Comparison of ENCODE assay signal across 26 cellular contexts in the genomic region with DNA sequence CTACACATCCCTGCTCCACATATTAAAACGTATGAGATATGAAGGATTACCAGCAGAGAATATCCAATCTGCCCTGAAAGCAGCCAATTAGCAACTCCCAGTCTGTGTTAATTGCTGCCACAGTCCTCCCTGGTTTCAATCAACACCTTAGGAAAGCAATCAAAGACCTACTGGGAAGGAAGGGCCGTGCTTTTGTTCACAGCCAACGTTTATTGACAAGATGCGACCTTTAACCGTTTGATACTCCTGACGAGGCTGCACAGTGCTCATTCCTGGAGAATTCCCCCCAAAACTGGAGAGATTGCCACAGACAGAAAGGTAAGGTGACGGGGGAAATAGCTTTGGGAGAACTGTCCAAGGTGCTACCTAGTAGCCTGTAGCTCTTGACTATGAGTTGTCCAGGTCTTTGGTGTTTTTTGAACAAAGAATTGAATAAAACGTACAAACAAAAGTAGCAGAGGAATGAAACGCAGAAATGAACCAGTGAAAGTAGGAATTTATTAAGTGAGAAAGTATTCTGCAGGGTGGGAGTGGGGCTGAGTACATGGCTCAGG.
"Had no signal": no experiment of that assay in that cellular context is flagged by ENCODE, and none has a peak within 500 bp of the region (broad histone marks: within the 10 kb centered on the region; RNA-seq: fewer than 3 reads in every experiment).

No MANE protein-coding gene starts in this region.

- H3K27ac ChIP-seq: body of pancreas, epithelial cell of prostate, esophagus squamous epithelium, heart right ventricle, right lobe of liver, tibial nerve had no signal

- H3K36me3 Mint-ChIP-seq: activated naive CD8-positive, alpha-beta T cell; naive thymus-derived CD4-positive, alpha-beta T cell had no signal

- H3K9me3 ChIP-seq: body of pancreas, esophagus squamous epithelium, right lobe of liver, tibial nerve had no signal

- H3K4me3 Mint-ChIP-seq: activated naive CD8-positive, alpha-beta T cell; naive thymus-derived CD4-positive, alpha-beta T cell; neural crest cell; T-helper 2 cell treated with Interferon-gamma antibody and Interleukin-4, amounts not matched to agents 5 μg/mL and 100 μg/mL, for 36 hours had no signal

- DNase-seq: activated CD4-positive, alpha-beta T cell treated with anti-CD3 and anti-CD28 coated beads for 48 hours; activated CD4-positive, alpha-beta T cell treated with anti-CD3 and anti-CD28 coated beads, Interleukin-2, amount 50 U/mL, for 48 hours; activated CD8-positive, alpha-beta memory T cell treated with anti-CD3 and anti-CD28 coated beads for 24 hours; activated effector memory CD4-positive, alpha-beta T cell treated with Interleukin-2 at 50 U/mL for 16 hours; activated naive CD4-positive, alpha-beta T cell treated with Interleukin-2 at 50 U/mL for 16 hours; anterior cingulate cortex; body of pancreas; dermis blood vessel endothelial cell; effector CD4-positive, alpha-beta T cell; esophagus squamous epithelium; foreskin melanocyte; heart right ventricle; left cardiac atrium; midbrain; naive thymus-derived CD4-positive, alpha-beta T cell; posterior cingulate gyrus; right lobe of liver; stimulated activated CD4-positive, alpha-beta T cell treated with anti-CD3 and anti-CD28 coated beads, Interleukin-2, amount 100 ng/mL, for 48 hours; stimulated activated naive CD4-positive, alpha-beta T cell treated with Interleukin-2 at 50 U/mL for 16 hours; T-helper 1 cell had no signal

- H3K36me3 ChIP-seq: esophagus squamous epithelium, heart right ventricle, right lobe of liver, tibial nerve had no signal

- H3K4me1 Mint-ChIP-seq: naive thymus-derived CD4-positive, alpha-beta T cell; neural crest cell had no signal

- H3K4me3 ChIP-seq: body of pancreas, esophagus squamous epithelium, heart right ventricle, right lobe of liver, tibial nerve had no signal

- H3K27ac Mint-ChIP-seq: activated naive CD8-positive, alpha-beta T cell; naive thymus-derived CD4-positive, alpha-beta T cell; T-helper 2 cell treated with Interferon-gamma antibody and Interleukin-4, amounts not matched to agents 5 μg/mL and 100 μg/mL, for 36 hours had no signal

- H3K4me1 ChIP-seq: body of pancreas, esophagus squamous epithelium, heart right ventricle, right lobe of liver, tibial nerve had no signal

- H3K27me3 Mint-ChIP-seq: activated naive CD8-positive, alpha-beta T cell; naive thymus-derived CD4-positive, alpha-beta T cell had no signal

- ATAC-seq: activated CD4-positive, CD25-positive, alpha-beta regulatory T cell treated with anti-CD3 and anti-CD28 coated beads, Interleukin-2, amount 50 U/mL, for 24 hours; body of pancreas; heart right ventricle; left cardiac atrium; naive thymus-derived CD4-positive, alpha-beta T cell; right lobe of liver had no signal

- H3K27me3 ChIP-seq: body of pancreas, esophagus squamous epithelium, heart right ventricle, right lobe of liver, tibial nerve had no signal

- H3K9me3 Mint-ChIP-seq: neural crest cell had no signal
